Comparison of ENCODE assay signal across 19 cellular contexts in genomic region chr4:1554876-1555265, GRCh38.
DNase-seq lines count a peak whose midpoint lies in the region; ATAC-seq and TF ChIP-seq lines count a peak whose summit lies in the region.
"Had no signal": no experiment of that assay in that cellular context is flagged by ENCODE, and none has a peak within 500 bp of the region (broad histone marks: within the 10 kb centered on the region; RNA-seq: fewer than 3 reads in every experiment).

No MANE protein-coding gene starts in this region.

- H4K91ac ChIP-seq in neuronal stem cell (ENCODE audit: low read depth, low read length, poor library complexity), result no peak overlapping the region

- H2BK15ac ChIP-seq in neuronal stem cell (ENCODE audit: low read length), result no peak overlapping the region

- H3K14ac ChIP-seq in neuronal stem cell (ENCODE audit: low read length), result no peak overlapping the region

- TF ChIP-seq CTCF in vagina (IDR thresholded peaks at IDR 0.05) (no peak), thyroid gland (IDR thresholded peaks at IDR 0.05) (no peak), heart right ventricle (IDR thresholded peaks at IDR 0.05) (no peak)

- no peak overlapping the region for H2AK5ac ChIP-seq in neuronal stem cell (ENCODE audit: low read depth, low read length)

- H2BK120ac ChIP-seq in neuronal stem cell (ENCODE audit: low read depth, low read length), result no peak overlapping the region

- no peak overlapping the region for H3K4me2 ChIP-seq in neuronal stem cell (ENCODE audit: insufficient read depth, low read length, poor library complexity, severe bottlenecking)
- H3K4me2 ChIP-seq: smooth muscle cell had no signal

- no peak overlapping the region for H2AFZ ChIP-seq in neuronal stem cell (ENCODE audit: low read length)

- no peak overlapping the region for H3K4ac ChIP-seq in neuronal stem cell (ENCODE audit: low read length)

- no peak overlapping the region for H2BK12ac ChIP-seq in neuronal stem cell (ENCODE audit: low read length)

- intact Hi-C loops in vagina (cut with DNase I), result no loop called here
- intact Hi-C loops in thyroid gland (cut with DNase I), result no loop called here
- intact Hi-C loops in heart right ventricle (cut with DNase I), result no loop called here

- peak overlapping the region; percentile 5 for H3K23ac ChIP-seq in neuronal stem cell (ENCODE audit: low read depth, low read length, poor library complexity)

- H3K36me3 ChIP-seq in neuronal stem cell (replicated peaks in 1 of 2; ENCODE audit: control insufficient read depth in 2 of 2, insufficient read depth in 2 of 2, low read length in 2 of 2) (no peaks in the 10 kb centered on the region), vagina (no peaks in the 10 kb centered on the region), thyroid gland (no peaks in the 10 kb centered on the region), heart right ventricle (no peaks in the 10 kb centered on the region)
- H3K36me3 ChIP-seq: suprapubic skin had no signal

- no peaks in the 10 kb centered on the region for H3K9me3 ChIP-seq in neuronal stem cell (replicated peaks in 1 of 2; ENCODE audit: control insufficient read depth in 2 of 2, insufficient read depth in 1 of 2, low read depth in 1 of 2, low read length in 2 of 2)
- no peaks in the 10 kb centered on the region for H3K9me3 ChIP-seq in vagina
- no peaks in the 10 kb centered on the region for H3K9me3 ChIP-seq in thyroid gland
- H3K9me3 ChIP-seq in heart right ventricle, result no peaks in the 10 kb centered on the region
- H3K9me3 ChIP-seq: Caco-2, suprapubic skin had no signal

- peak; percentile 52 for DNase-seq in NCI-H748 (lab: John Stamatoyannopoulos, UW; ENCODE audit: unreplicated experiment)
- DNase-seq in NCI-H748 treated with DMSO at 0.1 percent for 48 hours (lab: John Stamatoyannopoulos, UW), result no peak
- DNase-seq in NCI-H1417 treated with DMSO at 0.1 percent for 48 hours (lab: John Stamatoyannopoulos, UW), result peak; percentile 38
- peak; percentile 24 for DNase-seq in NCI-H510A treated with DMSO at 0.1 percent for 48 hours (lab: John Stamatoyannopoulos, UW)
- no peak for DNase-seq in neuronal stem cell (ENCODE audit: low spot score)
- no peak for DNase-seq in vagina (ENCODE audit: extremely low spot score in 2 of 2)
- no peak for DNase-seq in thyroid gland
- no peak for DNase-seq in heart right ventricle
- DNase-seq: activated B cell treated with CpG ODN at 0.5 μM for 24 hours; activated CD4-positive, alpha-beta memory T cell treated with anti-CD3 and anti-CD28 coated beads for 36 hours; Caco-2; natural killer cell; NCI-H187; Right ventricle myocardium superior; stimulated activated CD4-positive, alpha-beta T cell treated with anti-CD3 and anti-CD28 coated beads, Interleukin-2, amount 100 ng/mL, for 48 hours had no signal

- H3K9ac ChIP-seq in neuronal stem cell (ENCODE audit: low read depth, low read length, poor library complexity), result no peak overlapping the region

- peaks cover 0 to 15% (median 2%) of the 10 kb centered on the region in 3 experiments for H3K27me3 ChIP-seq in neuronal stem cell (ENCODE audit: control insufficient read depth in 3 of 3, insufficient read depth in 3 of 3, low read depth in 1 of 3, low read length in 3 of 3)
- no peaks in the 10 kb centered on the region for H3K27me3 ChIP-seq in vagina
- H3K27me3 ChIP-seq in thyroid gland, result no peaks in the 10 kb centered on the region
- H3K27me3 ChIP-seq in heart right ventricle, result peaks cover 0 to 76% (median 47%) of the 10 kb centered on the region in 7 donors

- no peak for TF ChIP-seq POLR2A in vagina (IDR thresholded peaks at IDR 0.05)
- TF ChIP-seq POLR2A in thyroid gland (IDR thresholded peaks at IDR 0.05), result no peak

- no peak overlapping the region for H3K27ac ChIP-seq in neuronal stem cell (replicated peaks; ENCODE audit: low read length)
- H3K27ac ChIP-seq in vagina, result no peak overlapping the region
- no peak overlapping the region for H3K27ac ChIP-seq in thyroid gland
- no peak overlapping the region for H3K27ac ChIP-seq in heart right ventricle
- H3K27ac ChIP-seq: dorsolateral prefrontal cortex, suprapubic skin had no signal

- H3K4me1 ChIP-seq in neuronal stem cell (ENCODE audit: control insufficient read depth in 2 of 2, insufficient read depth in 1 of 2, low read depth in 1 of 2, low read length in 2 of 2), result peaks cover 0 to 2% of the 10 kb centered on the region in 2 donors
- H3K4me1 ChIP-seq in vagina, result peaks cover 6% of the 10 kb centered on the region
- H3K4me1 ChIP-seq in thyroid gland, result peaks cover 5 to 6% of the 10 kb centered on the region in 2 donors
- H3K4me1 ChIP-seq in heart right ventricle, result peaks cover 0 to 4% (median 0%) of the 10 kb centered on the region in 9 donors
- H3K4me1 ChIP-seq: Caco-2 had no signal

- ATAC-seq in heart right ventricle, result no peak
- ATAC-seq: natural killer cell; stimulated activated effector memory CD8-positive, alpha-beta T cell treated with anti-CD3 and anti-CD28 coated beads, Interleukin-12 subunit alpha, Interleukin-12 subunit beta, amount 100 ng/mL, for 72 hours had no signal

- H4K8ac ChIP-seq in neuronal stem cell (ENCODE audit: low read depth, low read length), result no peak overlapping the region

- no peak overlapping the region for H3K18ac ChIP-seq in neuronal stem cell (ENCODE audit: low read length)

- H3K4me3 ChIP-seq in neuronal stem cell (ENCODE audit: low read length in 2 of 2), result no peak overlapping the region
- no peak overlapping the region for H3K4me3 ChIP-seq in vagina
- H3K4me3 ChIP-seq in thyroid gland (replicated peaks in 1 of 3), result no peak overlapping the region
- H3K4me3 ChIP-seq in heart right ventricle, result no peak overlapping the region
- H3K4me3 ChIP-seq: dorsolateral prefrontal cortex, smooth muscle cell, suprapubic skin had no signal

- WGBS in neuronal stem cell (ENCODE audit: extremely low coverage in 2 of 2, insufficient read length in 2 of 2, insufficient replicate concordance in 1 of 2), 2 donors, result no CpG with 5 or more reads among the region's 16 CpGs
- WGBS in thyroid gland, 2 donors, result 78 to 86% methylated on average over 13 to 15 of the region's 16 CpGs
- WGBS in heart right ventricle, 2 donors, result 87 to 89% methylated on average over 16 of the region's 16 CpGs

- H3K79me1 ChIP-seq in neuronal stem cell (ENCODE audit: low read depth, low read length), result peaks cover 2% of the 10 kb centered on the region

- no peak overlapping the region for H2BK5ac ChIP-seq in neuronal stem cell (ENCODE audit: low read length)

Comparison
In these comparisons a context has a peak if more than half of its experiments do, and no peak if none do; other contexts are left out.
1. DNase-seq: peak in NCI-H748 (single experiment), NCI-H1417 treated with DMSO at 0.1 percent for 48 hours (single experiment) and NCI-H510A treated with DMSO at 0.1 percent for 48 hours (single experiment); none in NCI-H748 treated with DMSO at 0.1 percent for 48 hours (single experiment), neuronal stem cell (single experiment), vagina (0 of 2), thyroid gland (0 of 2) and heart right ventricle (0 of 2).